ENCODE assay signal across 14 cellular contexts in the genomic region with DNA sequence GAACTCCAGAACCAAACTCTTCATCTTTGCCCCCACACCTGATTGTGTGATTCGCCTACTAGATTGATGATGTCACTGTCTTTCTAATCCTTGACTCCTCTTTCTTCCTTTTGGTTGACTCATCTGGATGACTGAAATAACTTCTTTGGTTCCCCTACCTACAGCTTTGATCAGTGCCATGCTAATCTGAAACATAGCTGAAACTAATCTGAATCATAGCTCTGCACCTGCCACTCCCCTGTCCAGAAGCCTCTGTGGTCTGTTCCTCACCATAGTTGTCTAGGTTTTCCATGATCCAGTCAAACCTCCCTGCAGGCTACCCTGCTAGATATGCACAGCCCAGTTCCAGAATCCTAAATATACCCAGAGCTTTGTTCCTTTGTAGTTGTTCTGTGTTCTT. TPM values are rescaled to one million over a fixed set of nuclear protein-coding genes. Genes with fewer than 3 reads are reported as not detected.
DNase-seq lines count a peak whose midpoint lies in the region; ATAC-seq and TF ChIP-seq lines count a peak whose summit lies in the region.
"Had no signal": no experiment of that assay in that cellular context is flagged by ENCODE, and none has a peak within 500 bp of the region (broad histone marks: within the 10 kb centered on the region; RNA-seq: fewer than 3 reads in every experiment).

No MANE protein-coding gene starts in this region.

- TF ChIP-seq CTCF in HEK293 (tag by site-specific recombination; IDR thresholded peaks at IDR 0.05) (no peak), psoas muscle (IDR thresholded peaks at IDR 0.05) (no peak)

- peaks cover 9% of the 10 kb centered on the region for H3K4me1 Mint-ChIP-seq in activated T-helper 17 cell treated with anti-CD3 and anti-CD28 coated beads, Interleukin-2, amount 50 U/mL, for 72 hours

- POLR2A ChIA-PET in HEK293 (lab: Yijun Ruan, JAX) = no interaction called here

- DNase-seq in ACHN (peak; percentile 38), non-pigmented ciliary epithelial cell (ENCODE audit: low read depth) (peak; percentile 58), DMS79 (lab: John Stamatoyannopoulos, UW) (no peak), psoas muscle (no peak), NCI-H187 (lab: John Stamatoyannopoulos, UW) (no peak)
- DNase-seq: CD8-positive, alpha-beta T cell; effector CD4-positive, alpha-beta T cell; heart right ventricle; NCI-H1417; NCI-H82 had no signal

- peak; percentile 99 for ATAC-seq in activated T-helper 17 cell treated with anti-CD3 and anti-CD28 coated beads, Interleukin-2, amount 50 U/mL, for 72 hours (replicated peaks)
- ATAC-seq in GM21576 (IDR thresholded peaks at IDR 0.05; ENCODE audit: unreplicated experiment) = no peak
- no peak for ATAC-seq in psoas muscle
- ATAC-seq: CD8-positive, alpha-beta T cell; heart right ventricle had no signal

- H3K9me3 Mint-ChIP-seq in activated T-helper 17 cell treated with anti-CD3 and anti-CD28 coated beads, Interleukin-2, amount 50 U/mL, for 72 hours = no peaks in the 10 kb centered on the region

- H3K9me3 ChIP-seq in HEK293 (ENCODE audit: control insufficient read depth, insufficient read depth, low read depth, low read length) (no peaks in the 10 kb centered on the region), psoas muscle (no peaks in the 10 kb centered on the region)

- no peak overlapping the region for H3K4me3 ChIP-seq in HEK293 (ENCODE audit: low read depth, low read length)
- H3K4me3 ChIP-seq in psoas muscle = no peak overlapping the region
- H3K4me3 ChIP-seq: heart right ventricle had no signal

- no peaks in the 10 kb centered on the region for H3K27me3 Mint-ChIP-seq in activated T-helper 17 cell treated with anti-CD3 and anti-CD28 coated beads, Interleukin-2, amount 50 U/mL, for 72 hours
- H3K27me3 Mint-ChIP-seq: stimulated activated naive CD8-positive, alpha-beta T cell treated with anti-CD3 and anti-CD28 coated beads, Interleukin-15, Interleukin-2, amounts not matched to agents 100 ng/mL and 50 ng/mL, for 24 hours had no signal

- in situ Hi-C loops in ACHN (cut with HindIII; ENCODE audit: low pct_ligation_motif_present, low pct_unique_long_range_greater_than_20kb, low sequenced_read_pairs) = no loop called here

- no peaks in the 10 kb centered on the region for H3K4me1 ChIP-seq in HEK293 (ENCODE audit: control insufficient read depth, insufficient read depth, low read length)
- no peaks in the 10 kb centered on the region for H3K4me1 ChIP-seq in psoas muscle

- peak overlapping the region; percentile 65 for H3K27ac Mint-ChIP-seq in activated T-helper 17 cell treated with anti-CD3 and anti-CD28 coated beads, Interleukin-2, amount 50 U/mL, for 72 hours
- H3K27ac Mint-ChIP-seq: CD8-positive, alpha-beta T cell; stimulated activated naive CD8-positive, alpha-beta T cell treated with anti-CD3 and anti-CD28 coated beads, Interleukin-15, Interleukin-2, amounts not matched to agents 100 ng/mL and 50 ng/mL, for 24 hours had no signal

- 75 to 85% (median 83%) methylated on average over 1 of the region's 1 CpG for WGBS in psoas muscle, 3 donors

- CTCF ChIA-PET in HEK293 (lab: Yijun Ruan, JAX) = interaction anchor here (0.6 to 1.6 kb wide), 4 partner anchors 11 to 161 kb away, joined by 3 to 10 read pairs (median 6); no protein-coding TSS in a partner anchor

- intact Hi-C loops in psoas muscle (cut with DNase I) = no loop called here

- H3K4me3 Mint-ChIP-seq in activated T-helper 17 cell treated with anti-CD3 and anti-CD28 coated beads, Interleukin-2, amount 50 U/mL, for 72 hours = no peak overlapping the region
- H3K4me3 Mint-ChIP-seq: CD8-positive, alpha-beta T cell; stimulated activated naive CD8-positive, alpha-beta T cell treated with anti-CD3 and anti-CD28 coated beads, Interleukin-15, Interleukin-2, amounts not matched to agents 100 ng/mL and 50 ng/mL, for 24 hours had no signal

- no peak overlapping the region for H3K27ac ChIP-seq in HEK293 (ENCODE audit: extremely low read depth, low read depth, low read length)
- H3K27ac ChIP-seq in psoas muscle = no peak overlapping the region
- H3K27ac ChIP-seq: heart right ventricle had no signal

- H3K36me3 ChIP-seq in HEK293 (ENCODE audit: control insufficient read depth in 2 of 2, insufficient read depth in 1 of 2, low read length in 2 of 2) (no peaks in the 10 kb centered on the region), psoas muscle (ENCODE audit: insufficient read depth in 1 of 2, low read depth in 1 of 2) (no peaks in the 10 kb centered on the region)
- H3K36me3 ChIP-seq: heart right ventricle had no signal

- no peaks in the 10 kb centered on the region for H3K36me3 Mint-ChIP-seq in activated T-helper 17 cell treated with anti-CD3 and anti-CD28 coated beads, Interleukin-2, amount 50 U/mL, for 72 hours (ENCODE audit: low read depth)
- H3K36me3 Mint-ChIP-seq: CD8-positive, alpha-beta T cell had no signal

- H3K27me3 ChIP-seq in psoas muscle (ENCODE audit: insufficient read depth in 3 of 3, low read length in 2 of 3) = peaks cover 0 to 4% (median 0%) of the 10 kb centered on the region in 3 donors

TF ChIP-seq in HEK293, 187 proteins besides CTCF, POLR2A, EP300 and RAD21:
- TF ChIP-seq ZNF501 (tag by site-specific recombination; IDR thresholded peaks at IDR 0.05) (no peak), ATF2 (tag by site-specific recombination; IDR thresholded peaks at IDR 0.05; ENCODE audit: low read depth) (peak; percentile 67), WT1 (tag by site-specific recombination; IDR thresholded peaks at IDR 0.05) (no peak), ZSCAN16 (tag by site-specific recombination; IDR thresholded peaks at IDR 0.05) (no peak), ZNF404 (tag by site-specific recombination; IDR thresholded peaks at IDR 0.05) (no peak), ZNF610 (tag by site-specific recombination; IDR thresholded peaks at IDR 0.05; ENCODE audit: borderline replicate concordance) (no peak)

RNA-seq across cellular contexts. Expression of gene ZNF365, which starts 51.9 kb away (rescaled TPM):
- total RNA-seq in activated T-helper 17 cell treated with anti-CD3 and anti-CD28 coated beads, Interleukin-2, amount 50 U/mL, for 72 hours = under 1 TPM; 0.15 to 0.19 TPM
- under 1 TPM in 2 of 4 donors, not detected in 2; 0.06 to 0.13 TPM for total RNA-seq in psoas muscle
- polyA plus RNA-seq in psoas muscle = under 1 TPM in 2 of 3 donors, not detected in 1; 0.10 to 0.19 TPM

Comparison
In these comparisons a context has a peak if more than half of its experiments do, and no peak if none do; other contexts are left out.
1. DNase-seq: peak in ACHN (single experiment) and non-pigmented ciliary epithelial cell (single experiment); none in DMS79 (single experiment), psoas muscle (0 of 2) and NCI-H187 (0 of 2).